ENCODE assay signal across 12 cellular contexts in the genomic region with DNA sequence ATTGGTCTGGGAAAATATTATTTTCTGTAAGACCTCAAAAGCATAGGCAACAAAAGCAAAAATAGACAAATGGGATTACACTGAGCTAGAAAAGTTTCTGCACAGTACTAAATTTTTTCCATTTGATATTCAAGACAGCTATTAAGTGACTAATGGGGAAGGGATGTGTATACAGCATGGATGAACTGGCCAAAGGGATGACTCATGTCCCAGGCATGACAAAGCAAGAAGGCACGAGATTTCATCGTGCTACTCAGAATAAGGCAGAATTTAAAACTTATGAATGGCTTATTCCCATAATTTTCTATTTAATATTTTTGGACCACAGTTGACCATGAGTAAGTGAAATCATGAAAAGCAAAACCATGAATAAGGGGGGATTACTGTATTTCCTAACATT.
A peak's percentile ranks its signal among the peaks of the same experiment; 100 is the strongest.
DNase-seq lines count a peak whose midpoint lies in the region; ATAC-seq and TF ChIP-seq lines count a peak whose summit lies in the region.
"Had no signal": no experiment of that assay in that cellular context is flagged by ENCODE, and none has a peak within 500 bp of the region (broad histone marks: within the 10 kb centered on the region; RNA-seq: fewer than 3 reads in every experiment).

No MANE protein-coding gene starts in this region.

- no peak for TF ChIP-seq CTCF in osteoblast (IDR thresholded peaks at IDR 0.05; ENCODE audit: extremely low read depth, low read depth, low read length)

- no peaks in the 10 kb centered on the region for H3K36me3 Mint-ChIP-seq in activated T-helper 17 cell treated with anti-CD3 and anti-CD28 coated beads, Interleukin-2, amount 50 U/mL, for 72 hours (ENCODE audit: low read depth)
- no peaks in the 10 kb centered on the region for H3K36me3 Mint-ChIP-seq in activated naive CD4-positive, alpha-beta T cell treated with anti-CD3 and anti-CD28 coated beads, Interleukin-2, amount 10 ng/mL, durations not matched to agents 7 days and 5 days

- H3K4me3 ChIP-seq in SJCRH30 (no peak overlapping the region), osteoblast (ENCODE audit: insufficient read depth, low read length) (no peak overlapping the region)

- H3K27ac ChIP-seq in SJCRH30 (peak overlapping the region; percentile 38), osteoblast (ENCODE audit: low read depth, low read length) (peak overlapping the region; percentile 49)

- H3K27me3 ChIP-seq in SJCRH30 (no peaks in the 10 kb centered on the region), osteoblast (ENCODE audit: insufficient read depth, low read length) (no peaks in the 10 kb centered on the region)

- H3K27me3 Mint-ChIP-seq in activated T-helper 17 cell treated with anti-CD3 and anti-CD28 coated beads, Interleukin-2, amount 50 U/mL, for 72 hours = no peaks in the 10 kb centered on the region
- H3K27me3 Mint-ChIP-seq in activated naive CD4-positive, alpha-beta T cell treated with anti-CD3 and anti-CD28 coated beads, Interleukin-2, amount 10 ng/mL, durations not matched to agents 7 days and 5 days = no peaks in the 10 kb centered on the region

- DNase-seq in GM04503 (ENCODE audit: low read depth) = peak; percentile 75
- DNase-seq in SJCRH30 = peak; percentile 49 to 50
- DNase-seq in fibroblast of gingiva (ENCODE audit: low read depth) = peak; percentile 85
- peak; percentile 72 for DNase-seq in osteoblast (ENCODE audit: insufficient read length, low spot score, missing footprints)
- DNase-seq in NCI-H526 (lab: John Stamatoyannopoulos, UW) = no peak
- no peak for DNase-seq in NCI-H2171 treated with DMSO at 0.1 percent for 48 hours (lab: John Stamatoyannopoulos, UW)
- no peak for DNase-seq in activated naive CD4-positive, alpha-beta T cell treated with anti-CD3 and anti-CD28 coated beads, Interleukin-2, amount 10 ng/mL, durations not matched to agents 7 days and 5 days
- DNase-seq: activated CD8-positive, alpha-beta memory T cell treated with anti-CD3 and anti-CD28 coated beads for 24 hours; caudate nucleus; NCI-H2227 treated with DMSO at 0.1 percent for 48 hours; nucleus accumbens had no signal

- H3K4me1 ChIP-seq in SJCRH30 = peaks cover 15% of the 10 kb centered on the region
- peaks cover 3% of the 10 kb centered on the region for H3K4me1 ChIP-seq in osteoblast (ENCODE audit: insufficient read depth, low read length)

- H3K4me3 Mint-ChIP-seq in activated T-helper 17 cell treated with anti-CD3 and anti-CD28 coated beads, Interleukin-2, amount 50 U/mL, for 72 hours = no peak overlapping the region
- no peak overlapping the region for H3K4me3 Mint-ChIP-seq in activated naive CD4-positive, alpha-beta T cell treated with anti-CD3 and anti-CD28 coated beads, Interleukin-2, amount 10 ng/mL, durations not matched to agents 7 days and 5 days

- no peaks in the 10 kb centered on the region for H3K79me2 ChIP-seq in osteoblast (ENCODE audit: insufficient read depth, low read length)

- peaks cover 9% of the 10 kb centered on the region for H3K9me3 Mint-ChIP-seq in activated T-helper 17 cell treated with anti-CD3 and anti-CD28 coated beads, Interleukin-2, amount 50 U/mL, for 72 hours
- peaks cover 2% of the 10 kb centered on the region for H3K9me3 Mint-ChIP-seq in activated naive CD4-positive, alpha-beta T cell treated with anti-CD3 and anti-CD28 coated beads, Interleukin-2, amount 10 ng/mL, durations not matched to agents 7 days and 5 days

- no peak overlapping the region for H3K27ac Mint-ChIP-seq in activated T-helper 17 cell treated with anti-CD3 and anti-CD28 coated beads, Interleukin-2, amount 50 U/mL, for 72 hours
- H3K27ac Mint-ChIP-seq in activated naive CD4-positive, alpha-beta T cell treated with anti-CD3 and anti-CD28 coated beads, Interleukin-2, amount 10 ng/mL, durations not matched to agents 7 days and 5 days = no peak overlapping the region

- ATAC-seq in activated T-helper 17 cell treated with anti-CD3 and anti-CD28 coated beads, Interleukin-2, amount 50 U/mL, for 72 hours (replicated peaks) = no peak

- no peaks in the 10 kb centered on the region for H3K4me1 Mint-ChIP-seq in activated T-helper 17 cell treated with anti-CD3 and anti-CD28 coated beads, Interleukin-2, amount 50 U/mL, for 72 hours
- H3K4me1 Mint-ChIP-seq in activated naive CD4-positive, alpha-beta T cell treated with anti-CD3 and anti-CD28 coated beads, Interleukin-2, amount 10 ng/mL, durations not matched to agents 7 days and 5 days = no peaks in the 10 kb centered on the region

- H3K9me3 ChIP-seq in SJCRH30 (replicated peaks) (no peaks in the 10 kb centered on the region), osteoblast (ENCODE audit: low read depth, low read length) (no peaks in the 10 kb centered on the region)

- no peaks in the 10 kb centered on the region for H4K20me1 ChIP-seq in osteoblast (ENCODE audit: insufficient read depth, low read length)

- CTCF ChIA-PET in activated naive CD4-positive, alpha-beta T cell treated with anti-CD3 and anti-CD28 coated beads, Interleukin-2, amount 10 ng/mL, durations not matched to agents 7 days and 5 days (lab: Charles Lee) = no interaction called here

- H3K36me3 ChIP-seq in SJCRH30 = no peaks in the 10 kb centered on the region
- H3K36me3 ChIP-seq in osteoblast (ENCODE audit: insufficient read depth, low read length) = no peaks in the 10 kb centered on the region

- peak overlapping the region; percentile 7 for H3K4me2 ChIP-seq in osteoblast (ENCODE audit: insufficient read depth, low read length)

- H2AFZ ChIP-seq in osteoblast (ENCODE audit: low read length) = no peak overlapping the region

Comparison
In these comparisons a context has a peak if more than half of its experiments do, and no peak if none do; other contexts are left out.
1. DNase-seq: peak in GM04503 (single experiment), SJCRH30 (2 of 2), fibroblast of gingiva (single experiment) and osteoblast (single experiment); none in NCI-H526 (0 of 2), NCI-H2171 treated with DMSO at 0.1 percent for 48 hours (single experiment) and activated naive CD4-positive, alpha-beta T cell treated with anti-CD3 and anti-CD28 coated beads, Interleukin-2, amount 10 ng/mL, durations not matched to agents 7 days and 5 days (single experiment).